Comparison of ENCODE assay signal across 8 cellular contexts in the genomic region with DNA sequence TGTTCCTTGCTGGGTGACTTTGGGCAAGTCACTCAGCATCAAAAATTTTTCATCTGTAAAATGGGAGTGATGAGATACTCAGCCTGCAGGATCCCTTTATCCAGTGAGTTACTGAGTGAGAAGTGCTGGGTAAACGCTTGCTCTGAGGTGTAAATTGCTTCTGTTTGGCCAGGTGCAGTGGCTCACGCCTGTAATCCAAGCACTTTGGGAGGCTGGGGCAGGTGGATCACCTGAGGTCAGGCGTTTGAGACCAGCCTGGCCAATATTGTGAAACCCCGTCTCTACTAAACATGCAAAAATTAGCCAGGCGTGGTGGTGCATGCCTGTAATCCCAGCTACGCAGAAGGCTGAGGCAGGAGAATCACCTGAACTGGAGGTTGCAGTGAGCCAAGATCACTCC.
DNase-seq lines count a peak whose midpoint lies in the region; ATAC-seq, FAIRE-seq and TF ChIP-seq lines count a peak whose summit lies in the region.
"Not testable (repeated sequence)": the region's sequence is repeated elsewhere in the genome, so short reads cannot be mapped to it uniquely, and the experiment has no call there.

No MANE protein-coding gene starts in this region.

- H3K27ac Mint-ChIP-seq in HFFc6 (peak overlapping the region; percentile 65; the same call in 1 of the 2 replicates), WTC11 (peak overlapping the region; percentile 95), astrocyte (ENCODE audit: unreplicated experiment) (peak overlapping the region; percentile 47)

- not testable (repeated sequence) for H3K4me3 Mint-ChIP-seq in HFFc6; WTC11; astrocyte (ENCODE audit: unreplicated experiment)

- not testable (repeated sequence) for H3F3A ChIP-seq in OCI-LY1 (ENCODE audit: insufficient read depth, low read length)

- H3K9me3 Mint-ChIP-seq in HFFc6; WTC11; astrocyte (ENCODE audit: unreplicated experiment): not testable (repeated sequence)

- H3K36me3 Mint-ChIP-seq in HFFc6 (ENCODE audit: low read depth), result peaks cover 50% of the 10 kb centered on the region
- peaks cover 11% of the 10 kb centered on the region for H3K36me3 Mint-ChIP-seq in WTC11
- H3K36me3 Mint-ChIP-seq in astrocyte (ENCODE audit: low read depth, unreplicated experiment), result peaks cover 11% of the 10 kb centered on the region

- H3K4me2 ChIP-seq in BLaER1, result peak overlapping the region; percentile 70
- peak overlapping the region; percentile 63 for H3K4me2 ChIP-seq in OCI-LY1 (ENCODE audit: low read length)
- not testable (repeated sequence) for H3K4me2 ChIP-seq in astrocyte (ENCODE audit: low read length); keratinocyte (ENCODE audit: control insufficient read depth, extremely low read depth, insufficient read depth, low read depth, low read length)

- FAIRE-seq in astrocyte (lab: Jason Lieb, UNC); keratinocyte (lab: Jason Lieb, UNC): not testable (repeated sequence)

- H3K4me1 ChIP-seq in BLaER1 (peaks cover 90% of the 10 kb centered on the region), OCI-LY1 (ENCODE audit: insufficient read depth, low read length, severe bottlenecking) (peaks cover 79% of the 10 kb centered on the region), astrocyte (ENCODE audit: insufficient read depth, low read length) (peaks cover 30% of the 10 kb centered on the region), keratinocyte (ENCODE audit: control insufficient read depth, extremely low read depth, insufficient read depth, low read length) (peaks cover 36% of the 10 kb centered on the region), psoas muscle (peaks cover 73% of the 10 kb centered on the region), uterus (peaks cover 20 to 21% of the 10 kb centered on the region in 2 donors)

- not testable (repeated sequence) for DNase-seq in HFFc6; WTC11 (ENCODE audit: low spot score); astrocyte (ENCODE audit: low read depth); keratinocyte (ENCODE audit: low read depth, low spot score); psoas muscle; uterus

- not testable (repeated sequence) for H3K9me2 ChIP-seq in OCI-LY1 (ENCODE audit: low read depth, low read length)

- H3K9me3 ChIP-seq in BLaER1; OCI-LY1 (ENCODE audit: low read length); astrocyte (ENCODE audit: insufficient read depth, low read depth, low read length); keratinocyte (ENCODE audit: control insufficient read depth, low read depth, low read length); psoas muscle; uterus: not testable (repeated sequence)

- dilution Hi-C loops in keratinocyte (cut with MboI; ENCODE audit: extremely low pct_ligation_motif_present, low sequenced_read_pairs), result not testable (repeated sequence)

- not testable (repeated sequence) for H3K27me3 ChIP-seq in BLaER1; OCI-LY1 (ENCODE audit: insufficient read depth, low read length); astrocyte (ENCODE audit: insufficient read depth, low read length); keratinocyte (ENCODE audit: control insufficient read depth, extremely low read depth, insufficient read depth, low read length); psoas muscle (ENCODE audit: insufficient read depth in 3 of 3, low read length in 2 of 3); uterus

- H4K20me1 ChIP-seq in BLaER1 (peaks cover 96% of the 10 kb centered on the region), astrocyte (ENCODE audit: insufficient read depth, low read length) (peaks cover 11% of the 10 kb centered on the region)
- H4K20me1 ChIP-seq in OCI-LY1 (ENCODE audit: insufficient read depth, low read length); keratinocyte (ENCODE audit: control insufficient read depth, extremely low read depth, insufficient read depth, low read length): not testable (repeated sequence)

- 45 to 86% (median 71%) methylated on average over 6 of the region's 6 CpGs for WGBS in psoas muscle, 3 donors

- not testable (repeated sequence) for TF ChIP-seq POLR2A in uterus (IDR thresholded peaks at IDR 0.05)

- H3K9me1 ChIP-seq in keratinocyte (ENCODE audit: control insufficient read depth, extremely low read depth, insufficient read depth, low read length), result not testable (repeated sequence)

- intact Hi-C loops in psoas muscle (cut with DNase I); uterus (cut with DNase I; ENCODE audit: low total_unique reads): not testable (repeated sequence)

- TF ChIP-seq CTCF in HFFc6 (IDR thresholded peaks at IDR 0.05); OCI-LY1 (IDR thresholded peaks at IDR 0.05; ENCODE audit: low read length); WTC11 (IDR thresholded peaks at IDR 0.05); astrocyte (IDR thresholded peaks at IDR 0.05; ENCODE audit: insufficient read depth, low read depth, low read length); keratinocyte (optimal IDR thresholded peaks at IDR 0.05 in 1 of 3, IDR thresholded peaks at IDR 0.05 in 1 of 3, conservative IDR thresholded peaks at IDR 0.05 in 1 of 3; ENCODE audit: extremely low read depth in 1 of 3, insufficient read depth in 2 of 3, low read length in 3 of 3); psoas muscle (IDR thresholded peaks at IDR 0.05); uterus (IDR thresholded peaks at IDR 0.05): not testable (repeated sequence)

- not testable (repeated sequence) for H3K36me3 ChIP-seq in BLaER1; astrocyte (ENCODE audit: insufficient read depth, low read length); psoas muscle (ENCODE audit: insufficient read depth in 1 of 2, low read depth in 1 of 2); uterus
- H3K36me3 ChIP-seq in OCI-LY1 (ENCODE audit: insufficient read depth, low read length) (peaks cover 17% of the 10 kb centered on the region), keratinocyte (ENCODE audit: control insufficient read depth in 2 of 2, extremely low read depth in 1 of 2, insufficient read depth in 2 of 2, low read length in 2 of 2) (peaks cover 6 to 15% of the 10 kb centered on the region in 2 experiments)

- POLR2A ChIA-PET in WTC11 (lab: Charles Lee), result not testable (repeated sequence)

- not testable (repeated sequence) for H2AFZ ChIP-seq in OCI-LY1 (ENCODE audit: low read length); astrocyte (ENCODE audit: low read depth, low read length); keratinocyte (ENCODE audit: control insufficient read depth, low read length)

- H3K4me3 ChIP-seq in BLaER1; astrocyte (ENCODE audit: insufficient read depth, low read depth, low read length); keratinocyte (ENCODE audit: control insufficient read depth in 2 of 3, extremely low read depth in 1 of 3, insufficient read depth in 2 of 3, low read depth in 1 of 3, low read length in 3 of 3); psoas muscle; uterus: not testable (repeated sequence)
- H3K4me3 ChIP-seq in OCI-LY1 (ENCODE audit: low read depth, low read length, poor library complexity, severe bottlenecking), result peak overlapping the region; percentile 38

- H3K4me1 Mint-ChIP-seq in HFFc6 (ENCODE audit: low read depth) (peaks cover 69% of the 10 kb centered on the region), WTC11 (peaks cover 55% of the 10 kb centered on the region), astrocyte (ENCODE audit: low read depth, unreplicated experiment) (peaks cover 45% of the 10 kb centered on the region)

- peaks cover 12% of the 10 kb centered on the region; the same call in 1 of the 2 replicates for H3K79me2 ChIP-seq in OCI-LY1 (ENCODE audit: insufficient read depth, low read length)
- H3K79me2 ChIP-seq in astrocyte (ENCODE audit: insufficient read depth, low read length), result peaks cover 83% of the 10 kb centered on the region
- peaks cover 78% of the 10 kb centered on the region for H3K79me2 ChIP-seq in keratinocyte (ENCODE audit: control insufficient read depth, insufficient read depth, low read length)

- ATAC-seq in WTC11, result peak; percentile 21; the same call in 1 of the 2 replicates
- not testable (repeated sequence) for ATAC-seq in psoas muscle

- CTCF ChIA-PET in WTC11 (lab: Charles Lee), result not testable (repeated sequence)

- H3K27ac ChIP-seq in BLaER1; astrocyte (ENCODE audit: low read depth, low read length): not testable (repeated sequence)
- H3K27ac ChIP-seq in OCI-LY1 (ENCODE audit: low read depth, low read length, poor library complexity, severe bottlenecking) (peak overlapping the region; percentile 99), keratinocyte (ENCODE audit: control insufficient read depth, insufficient read depth, low read length) (peak overlapping the region; percentile 23), psoas muscle (peak overlapping the region; percentile 87), uterus (peak overlapping the region; percentile 61 to 91)

- not testable (repeated sequence) for H3K9ac ChIP-seq in BLaER1; astrocyte (ENCODE audit: low read length); keratinocyte (ENCODE audit: control insufficient read depth, extremely low read depth, insufficient read depth, low read length)
- peak overlapping the region; percentile 60; the same call in 1 of the 2 replicates for H3K9ac ChIP-seq in OCI-LY1 (ENCODE audit: low read length)

- not testable (repeated sequence) for H3K27me3 Mint-ChIP-seq in HFFc6 (ENCODE audit: insufficient read depth); WTC11 (ENCODE audit: low read depth); astrocyte (ENCODE audit: low read depth, unreplicated experiment)

TF ChIP-seq in WTC11, 78 proteins besides CTCF, POLR2A, EP300 and RAD21:
- 0 out of 2 replicates have a peak, but pooled peaks have one; percentile 25 for TF ChIP-seq ZNF121 (CRISPR knock-in tag; IDR thresholded peaks at IDR 0.05)
